25 cellular contexts compared by ENCODE assay signal in the genomic region with DNA sequence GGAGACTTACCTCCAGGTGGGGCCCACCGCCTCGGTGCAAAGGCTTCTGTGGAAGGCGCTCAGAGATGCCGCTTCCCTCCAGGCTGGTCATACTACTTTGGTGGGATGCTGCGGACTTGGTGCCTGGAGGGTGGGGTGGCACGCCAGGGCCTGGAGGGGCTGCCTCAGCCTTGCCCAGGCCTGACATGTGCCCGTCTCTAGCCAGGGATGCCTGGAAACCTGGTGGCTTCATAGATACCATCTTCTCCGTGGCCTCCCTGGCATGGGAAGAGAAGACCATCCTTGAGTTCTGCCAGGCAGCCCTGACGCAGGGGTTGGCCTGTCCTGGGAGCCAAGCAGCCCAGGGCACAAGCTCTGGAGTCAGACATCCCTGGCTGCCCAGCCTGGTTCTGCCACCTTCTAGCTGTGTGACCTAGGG. TPM values are rescaled to one million over a fixed set of nuclear protein-coding genes. Genes with fewer than 3 reads are reported as not detected.
DNase-seq lines count a peak whose midpoint lies in the region; ATAC-seq, FAIRE-seq and TF ChIP-seq lines count a peak whose summit lies in the region.
"Had no signal": no experiment of that assay in that cellular context is flagged by ENCODE, and none has a peak within 500 bp of the region (broad histone marks: within the 10 kb centered on the region; RNA-seq: fewer than 3 reads in every experiment).

No MANE protein-coding gene starts in this region.

- intact Hi-C loops in activated B cell treated with CpG ODN at 0.5 μM for 24 hours (cut with micrococcal nuclease): no loop called here
- intact Hi-C loops in kidney (cut with DNase I): no loop called here

- no peak for ATAC-seq in activated B cell treated with CpG ODN at 0.5 μM for 24 hours (ENCODE audit: low read depth)
- no peak for ATAC-seq in stimulated activated effector memory CD8-positive, alpha-beta T cell treated with anti-CD3 and anti-CD28 coated beads, Interleukin-12 subunit alpha, Interleukin-12 subunit beta, amount 100 ng/mL, for 72 hours
- ATAC-seq: Panc1 had no signal

- 0 out of 2 replicates have a peak, but pooled peaks cover 9% of the 10 kb centered on the region for H3F3A ChIP-seq in MM.1S (ENCODE audit: insufficient read depth, low read length)

- no peak for TF ChIP-seq CTCF in activated B cell treated with CpG ODN at 0.5 μM for 24 hours (IDR thresholded peaks at IDR 0.05)
- TF ChIP-seq CTCF in kidney (IDR thresholded peaks at IDR 0.05; ENCODE audit: borderline replicate concordance, extremely low read depth, insufficient read depth): no peak
- TF ChIP-seq CTCF in MM.1S (IDR thresholded peaks at IDR 0.05; ENCODE audit: low read length): no peak

- H3K36me3 ChIP-seq in kidney (ENCODE audit: control insufficient read depth in 1 of 2, insufficient read depth in 2 of 2, low read length in 2 of 2): peaks cover 20 to 48% of the 10 kb centered on the region in 2 donors
- H3K36me3 ChIP-seq in MM.1S (replicated peaks; ENCODE audit: insufficient read depth, low read length): peaks cover 45% of the 10 kb centered on the region
- H3K36me3 ChIP-seq: uterus had no signal

- H3K79me2 ChIP-seq in MM.1S (ENCODE audit: low read length): peaks cover 56% of the 10 kb centered on the region
- H3K79me2 ChIP-seq: parathyroid adenoma had no signal

- H3K27me3 Mint-ChIP-seq in activated naive CD4-positive, alpha-beta T cell treated with anti-CD3 and anti-CD28 coated beads, Interleukin-2, amount 50 U/mL, for 24 hours: no peaks in the 10 kb centered on the region
- no peaks in the 10 kb centered on the region for H3K27me3 Mint-ChIP-seq in activated B cell treated with CpG ODN at 0.5 μM for 24 hours

- no peaks in the 10 kb centered on the region for H3K4me1 ChIP-seq in kidney (ENCODE audit: control insufficient read depth in 1 of 2, insufficient read depth in 1 of 2, low read depth in 1 of 2, low read length in 2 of 2)
- H3K4me1 ChIP-seq in MM.1S (ENCODE audit: low read length): no peaks in the 10 kb centered on the region
- H3K4me1 ChIP-seq: adrenal gland, HAP-1, parathyroid adenoma, sigmoid colon, uterus had no signal

- no peaks in the 10 kb centered on the region for H3K9me3 Mint-ChIP-seq in activated naive CD4-positive, alpha-beta T cell treated with anti-CD3 and anti-CD28 coated beads, Interleukin-2, amount 50 U/mL, for 24 hours
- no peaks in the 10 kb centered on the region for H3K9me3 Mint-ChIP-seq in activated B cell treated with CpG ODN at 0.5 μM for 24 hours
- H3K9me3 Mint-ChIP-seq in stimulated activated effector memory CD8-positive, alpha-beta T cell treated with anti-CD3 and anti-CD28 coated beads, Interleukin-12 subunit alpha, Interleukin-12 subunit beta, amount 100 ng/mL, for 72 hours: no peaks in the 10 kb centered on the region

- H3K4me3 ChIP-seq in kidney (ENCODE audit: low read length in 2 of 2) (no peak overlapping the region), MM.1S (ENCODE audit: low read length) (no peak overlapping the region)
- H3K4me3 ChIP-seq: adrenal gland, HAP-1, sigmoid colon, uterus had no signal

- POLR2A ChIA-PET in activated B cell treated with CpG ODN at 0.5 μM for 24 hours (lab: Charles Lee): interaction anchor here (1.4 to 1.6 kb wide), 2 partner anchors 15 to 30 kb away, joined by 4 to 5 read pairs; a partner anchor contains a TSS

- peak overlapping the region; percentile 97 for H3K27ac Mint-ChIP-seq in activated naive CD4-positive, alpha-beta T cell treated with anti-CD3 and anti-CD28 coated beads, Interleukin-2, amount 50 U/mL, for 24 hours
- peak overlapping the region; percentile 82 for H3K27ac Mint-ChIP-seq in activated B cell treated with CpG ODN at 0.5 μM for 24 hours
- H3K27ac Mint-ChIP-seq in stimulated activated effector memory CD8-positive, alpha-beta T cell treated with anti-CD3 and anti-CD28 coated beads, Interleukin-12 subunit alpha, Interleukin-12 subunit beta, amount 100 ng/mL, for 72 hours: peak overlapping the region; percentile 97

- no peak overlapping the region for H3K4me2 ChIP-seq in MM.1S (ENCODE audit: low read depth, low read length)

- H3K27ac ChIP-seq in kidney (ENCODE audit: low read depth in 2 of 2, low read length in 2 of 2) (no peak overlapping the region), MM.1S (ENCODE audit: low read length) (no peak overlapping the region)
- H3K27ac ChIP-seq: adrenal gland, C4-2B, parathyroid adenoma, sigmoid colon, uterus had no signal

- H2AFZ ChIP-seq in MM.1S (ENCODE audit: low read length): no peak overlapping the region
- H2AFZ ChIP-seq: parathyroid adenoma had no signal

- H3K9me3 ChIP-seq in kidney (ENCODE audit: control insufficient read depth in 1 of 2, low read length in 2 of 2) (no peaks in the 10 kb centered on the region), MM.1S (replicated peaks; ENCODE audit: insufficient read depth, low read length) (no peaks in the 10 kb centered on the region)
- H3K9me3 ChIP-seq: adrenal gland, HAP-1, sigmoid colon, uterus had no signal

- H3K36me3 Mint-ChIP-seq in activated naive CD4-positive, alpha-beta T cell treated with anti-CD3 and anti-CD28 coated beads, Interleukin-2, amount 50 U/mL, for 24 hours: peaks cover 14% of the 10 kb centered on the region
- H3K36me3 Mint-ChIP-seq in activated B cell treated with CpG ODN at 0.5 μM for 24 hours (ENCODE audit: low read depth): peaks cover 94% of the 10 kb centered on the region
- H3K36me3 Mint-ChIP-seq in stimulated activated effector memory CD8-positive, alpha-beta T cell treated with anti-CD3 and anti-CD28 coated beads, Interleukin-12 subunit alpha, Interleukin-12 subunit beta, amount 100 ng/mL, for 72 hours: peaks cover 100% of the 10 kb centered on the region

- no peak for DNase-seq in activated naive CD4-positive, alpha-beta T cell treated with anti-CD3 and anti-CD28 coated beads, Interleukin-2, amount 50 U/mL, for 16 hours
- DNase-seq in activated B cell treated with CpG ODN at 0.5 μM for 24 hours: no peak
- DNase-seq in kidney: peak; percentile 60
- DNase-seq in stimulated activated effector memory CD8-positive, alpha-beta T cell treated with anti-CD3 and anti-CD28 coated beads, Interleukin-12 subunit alpha, Interleukin-12 subunit beta, amount 100 ng/mL, for 72 hours (ENCODE audit: low spot score in 2 of 2): no peak
- DNase-seq in MM.1S: no peak
- no peak for DNase-seq in KG1 (lab: John Stamatoyannopoulos, UW)
- no peak for DNase-seq in NCI-H2107 (lab: John Stamatoyannopoulos, UW)
- DNase-seq: activated CD4-positive, alpha-beta T cell treated with anti-CD3 and anti-CD28 coated beads, Interleukin-2, amount 50 U/mL, for 1 hour; adrenal gland; cortex of kidney; GDM1; mammary epithelial cell; NCI-H1436; NCI-H510A treated with DMSO at 0.1 percent for 48 hours; SIG-M5; sigmoid colon; stimulated activated CD8-positive, alpha-beta memory T cell treated with anti-CD3 and anti-CD28 coated beads, Interleukin-4, amount 100 ng/mL, for 48 hours; substantia nigra; T-helper 1 cell; uterus had no signal

- peaks cover 53% of the 10 kb centered on the region for H3K4me1 Mint-ChIP-seq in activated naive CD4-positive, alpha-beta T cell treated with anti-CD3 and anti-CD28 coated beads, Interleukin-2, amount 50 U/mL, for 24 hours
- peaks cover 21% of the 10 kb centered on the region for H3K4me1 Mint-ChIP-seq in activated B cell treated with CpG ODN at 0.5 μM for 24 hours
- peaks cover 48% of the 10 kb centered on the region for H3K4me1 Mint-ChIP-seq in stimulated activated effector memory CD8-positive, alpha-beta T cell treated with anti-CD3 and anti-CD28 coated beads, Interleukin-12 subunit alpha, Interleukin-12 subunit beta, amount 100 ng/mL, for 72 hours

- no peak for FAIRE-seq in kidney (lab: Jason Lieb, UNC)

- CTCF ChIA-PET in activated B cell treated with CpG ODN at 0.5 μM for 24 hours (lab: Charles Lee): no interaction called here

- no peaks in the 10 kb centered on the region for H3K9me2 ChIP-seq in MM.1S (replicated peaks; ENCODE audit: insufficient read depth, low read length)

- no peak overlapping the region for H3K9ac ChIP-seq in kidney (ENCODE audit: low read length in 2 of 2)
- H3K9ac ChIP-seq in MM.1S (ENCODE audit: low read length): no peak overlapping the region
- H3K9ac ChIP-seq: parathyroid adenoma had no signal

- H3K27me3 ChIP-seq in MM.1S (replicated peaks; ENCODE audit: insufficient read depth, low read length): no peaks in the 10 kb centered on the region
- H3K27me3 ChIP-seq: adrenal gland, sigmoid colon, uterus had no signal

- H4K20me1 ChIP-seq in MM.1S (ENCODE audit: insufficient read depth, low read length): no peaks in the 10 kb centered on the region

- H3K4me3 Mint-ChIP-seq in activated naive CD4-positive, alpha-beta T cell treated with anti-CD3 and anti-CD28 coated beads, Interleukin-2, amount 50 U/mL, for 24 hours: no peak overlapping the region
- no peak overlapping the region for H3K4me3 Mint-ChIP-seq in activated B cell treated with CpG ODN at 0.5 μM for 24 hours
- no peak overlapping the region for H3K4me3 Mint-ChIP-seq in stimulated activated effector memory CD8-positive, alpha-beta T cell treated with anti-CD3 and anti-CD28 coated beads, Interleukin-12 subunit alpha, Interleukin-12 subunit beta, amount 100 ng/mL, for 72 hours

RNA-seq across cellular contexts. Expression of a gene that starts 28.3 kb away (rescaled TPM):
- total RNA-seq in activated B cell treated with CpG ODN at 0.5 μM for 24 hours (not detected in 2 replicates), kidney (not detected)
- polyA plus RNA-seq in kidney (ENCODE audit: insufficient read depth, low read depth, low replicate concordance): not detected
- total RNA-seq: mammary epithelial cell, sigmoid colon had no signal
- polyA plus RNA-seq: mammary epithelial cell had no signal

RNA-seq across cellular contexts. Expression of a gene that starts 29.9 kb away (rescaled TPM):
- total RNA-seq in activated B cell treated with CpG ODN at 0.5 μM for 24 hours (283 and 322 TPM in 2 replicates), kidney (52.1 TPM)
- 6.1 TPM for polyA plus RNA-seq in kidney (ENCODE audit: insufficient read depth, low read depth, low replicate concordance)

RNA-seq across cellular contexts. Expression of a gene that starts 35.0 kb away (rescaled TPM):
- total RNA-seq in activated B cell treated with CpG ODN at 0.5 μM for 24 hours (not detected in 2 replicates), kidney (not detected)
- 0.73 TPM for polyA plus RNA-seq in kidney (ENCODE audit: insufficient read depth, low read depth, low replicate concordance)
- total RNA-seq: mammary epithelial cell, sigmoid colon had no signal
- polyA plus RNA-seq: mammary epithelial cell had no signal
